ENCODE assay signal across 2 cellular contexts in genomic region chr5:180673371-180674252, GRCh38.
TF ChIP-seq lines count a peak whose summit lies in the region.

No MANE protein-coding gene starts in this region.

TF ChIP-seq in HCT116, 20 proteins besides CTCF, POLR2A, EP300 and RAD21 (continued from another document):
- TF ChIP-seq REST (IDR thresholded peaks at IDR 0.05; ENCODE audit: low read depth) (no peak), ELF1 (IDR thresholded peaks at IDR 0.05; ENCODE audit: borderline replicate concordance, low read depth) (no peak), SIN3A (IDR thresholded peaks at IDR 0.05; ENCODE audit: low read depth) (no peak), SP1 (IDR thresholded peaks at IDR 0.05; ENCODE audit: low read depth) (no peak), EGR1 (IDR thresholded peaks at IDR 0.05; ENCODE audit: low read depth) (no peak), SRF (IDR thresholded peaks at IDR 0.05; ENCODE audit: low read depth) (no peak)

TF ChIP-seq in neural cell, 6 proteins besides CTCF, POLR2A, EP300 and RAD21 (continued from another document):
- TF ChIP-seq REST (IDR thresholded peaks at IDR 0.05; ENCODE audit: borderline replicate concordance): no peak
